Comparison of ENCODE assay signal across 23 cellular contexts in the genomic region with DNA sequence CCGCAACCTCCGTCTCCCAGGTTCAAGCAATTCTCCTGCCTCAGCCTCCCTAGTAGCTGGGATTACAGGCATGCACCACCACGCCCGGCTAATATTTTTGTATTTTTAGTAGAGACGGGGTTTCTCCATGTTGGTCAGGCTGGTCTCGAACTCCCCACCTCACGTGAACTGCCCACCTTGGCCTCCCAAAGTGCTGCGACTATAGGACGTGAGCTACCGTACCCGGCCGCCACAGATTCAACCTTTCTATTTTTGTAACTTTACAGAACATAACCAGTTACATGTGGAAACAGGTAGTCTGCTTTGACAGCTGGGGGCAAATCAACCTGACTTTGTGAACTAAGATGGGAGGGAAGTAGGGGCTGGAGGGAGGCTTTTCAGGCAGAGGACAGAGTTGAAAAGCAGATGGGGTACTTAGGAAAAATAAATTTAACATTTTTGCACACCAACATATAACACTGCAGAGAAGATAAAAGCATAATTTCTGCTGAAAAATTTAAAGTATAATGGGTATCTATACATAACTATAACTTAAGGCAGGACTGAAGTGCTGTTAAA. TPM values are rescaled to one million over a fixed set of nuclear protein-coding genes. Genes with fewer than 3 reads are reported as not detected.
DNase-seq lines count a peak whose midpoint lies in the region; ATAC-seq and TF ChIP-seq lines count a peak whose summit lies in the region.
"Had no signal": no experiment of that assay in that cellular context is flagged by ENCODE, and none has a peak within 500 bp of the region (broad histone marks: within the 10 kb centered on the region; RNA-seq: fewer than 3 reads in every experiment).

No MANE protein-coding gene starts in this region.

- peaks cover 88% of the 10 kb centered on the region for H3K36me3 Mint-ChIP-seq in activated CD8-positive, alpha-beta T cell treated with anti-CD3 and anti-CD28 coated beads for 36 hours (ENCODE audit: low read depth)
- H3K36me3 Mint-ChIP-seq in activated CD8-positive, alpha-beta T cell treated with anti-CD3 and anti-CD28 coated beads, Interleukin-2, amount 10 ng/mL, durations not matched to agents 7 days and 5 days (ENCODE audit: low read depth) = peaks cover 85% of the 10 kb centered on the region
- H3K36me3 Mint-ChIP-seq in Calu3 (ENCODE audit: insufficient read depth, unreplicated experiment) = peaks cover 92% of the 10 kb centered on the region
- peaks cover 91% of the 10 kb centered on the region for H3K36me3 Mint-ChIP-seq in WTC11
- peaks cover 18 to 59% (median 35%) of the 10 kb centered on the region in 3 donors for H3K36me3 Mint-ChIP-seq in immature natural killer cell

- H3K4me1 Mint-ChIP-seq in activated CD8-positive, alpha-beta T cell treated with anti-CD3 and anti-CD28 coated beads for 36 hours (ENCODE audit: low read depth) = peaks cover 50% of the 10 kb centered on the region
- H3K4me1 Mint-ChIP-seq in activated CD8-positive, alpha-beta T cell treated with anti-CD3 and anti-CD28 coated beads, Interleukin-2, amount 10 ng/mL, durations not matched to agents 7 days and 5 days (ENCODE audit: low read depth) = peaks cover 51% of the 10 kb centered on the region
- peaks cover 37% of the 10 kb centered on the region for H3K4me1 Mint-ChIP-seq in Calu3 (ENCODE audit: low read depth, unreplicated experiment)
- peaks cover 51% of the 10 kb centered on the region for H3K4me1 Mint-ChIP-seq in WTC11
- peaks cover 35 to 61% of the 10 kb centered on the region in 2 donors for H3K4me1 Mint-ChIP-seq in immature natural killer cell

- peak overlapping the region; percentile 42 for H3K27ac Mint-ChIP-seq in activated CD8-positive, alpha-beta T cell treated with anti-CD3 and anti-CD28 coated beads for 36 hours
- no peak overlapping the region for H3K27ac Mint-ChIP-seq in activated CD8-positive, alpha-beta T cell treated with anti-CD3 and anti-CD28 coated beads, Interleukin-2, amount 10 ng/mL, durations not matched to agents 7 days and 5 days
- H3K27ac Mint-ChIP-seq in Calu3 (ENCODE audit: unreplicated experiment) = peak overlapping the region; percentile 31
- peak overlapping the region; percentile 41; the same call in 1 of the 2 replicates for H3K27ac Mint-ChIP-seq in WTC11
- H3K27ac Mint-ChIP-seq in immature natural killer cell = peak overlapping the region in 4 of 6 donors; percentile 35 to 81 (median 58)

- BruUV-seq in Calu3 (replicated peaks; lab: Mats Ljungman, UMichigan) = no TSS peak

- DNase-seq in activated CD8-positive, alpha-beta T cell treated with anti-CD3 and anti-CD28 coated beads for 36 hours = no peak
- no peak for DNase-seq in activated CD8-positive, alpha-beta T cell treated with anti-CD3 and anti-CD28 coated beads, Interleukin-2, amount 10 ng/mL, durations not matched to agents 7 days and 5 days
- no peak for DNase-seq in Calu3
- DNase-seq in WTC11 (ENCODE audit: low spot score) = no peak
- no peak for DNase-seq in immature natural killer cell
- DNase-seq in NCI-H2171 treated with DMSO at 0.1 percent for 48 hours (lab: John Stamatoyannopoulos, UW) = no peak
- DNase-seq in GDM1 (lab: John Stamatoyannopoulos, UW) = no peak
- DNase-seq: activated CD8-positive, alpha-beta memory T cell treated with anti-CD3 and anti-CD28 coated beads for 24 hours; amygdala; cortex of kidney; EL; GM23248; MG63; NCI-H1436; NCI-H510A treated with DMSO at 0.1 percent for 48 hours; NK-92 treated with Interleukin-12 subunit alpha and Interleukin-12 subunit beta, amount 100 ng/mL, for 24 hours; Peyer's patch; right cardiac atrium; stimulated activated CD8-positive, alpha-beta memory T cell treated with anti-CD3 and anti-CD28 coated beads, Interleukin-4, amount 100 ng/mL, for 48 hours; substantia nigra had no signal

- no peaks in the 10 kb centered on the region for H3K27me3 Mint-ChIP-seq in activated CD8-positive, alpha-beta T cell treated with anti-CD3 and anti-CD28 coated beads for 36 hours
- no peaks in the 10 kb centered on the region for H3K27me3 Mint-ChIP-seq in activated CD8-positive, alpha-beta T cell treated with anti-CD3 and anti-CD28 coated beads, Interleukin-2, amount 10 ng/mL, durations not matched to agents 7 days and 5 days (ENCODE audit: low read depth)
- H3K27me3 Mint-ChIP-seq in Calu3 (ENCODE audit: unreplicated experiment) (no peaks in the 10 kb centered on the region), WTC11 (ENCODE audit: low read depth) (no peaks in the 10 kb centered on the region), immature natural killer cell (ENCODE audit: low read depth in 3 of 3) (peaks cover 2 to 11% (median 9%) of the 10 kb centered on the region in 3 donors)
- H3K27me3 Mint-ChIP-seq: IgD-negative memory B cell, memory B cell had no signal

- no peaks in the 10 kb centered on the region for H3K9me3 Mint-ChIP-seq in activated CD8-positive, alpha-beta T cell treated with anti-CD3 and anti-CD28 coated beads for 36 hours
- H3K9me3 Mint-ChIP-seq in activated CD8-positive, alpha-beta T cell treated with anti-CD3 and anti-CD28 coated beads, Interleukin-2, amount 10 ng/mL, durations not matched to agents 7 days and 5 days (ENCODE audit: insufficient read depth) = no peaks in the 10 kb centered on the region
- no peaks in the 10 kb centered on the region for H3K9me3 Mint-ChIP-seq in Calu3 (ENCODE audit: low read depth, unreplicated experiment)
- no peaks in the 10 kb centered on the region for H3K9me3 Mint-ChIP-seq in WTC11
- no peaks in the 10 kb centered on the region for H3K9me3 Mint-ChIP-seq in immature natural killer cell
- H3K9me3 Mint-ChIP-seq: IgD-negative memory B cell, memory B cell had no signal

- ATAC-seq in activated CD8-positive, alpha-beta T cell treated with anti-CD3 and anti-CD28 coated beads for 36 hours = no peak
- no peak for ATAC-seq in activated CD8-positive, alpha-beta T cell treated with anti-CD3 and anti-CD28 coated beads, Interleukin-2, amount 10 ng/mL, durations not matched to agents 7 days and 5 days
- no peak for ATAC-seq in WTC11
- ATAC-seq in GM19328 (IDR thresholded peaks at IDR 0.05; ENCODE audit: unreplicated experiment) = no peak
- ATAC-seq: right cardiac atrium had no signal

- intact Hi-C loops in activated CD8-positive, alpha-beta T cell treated with anti-CD3 and anti-CD28 coated beads for 36 hours (cut with micrococcal nuclease) = loop anchor here (10.0 kb wide), 1 partner anchor 75 kb away; a partner anchor contains a TSS
- intact Hi-C loops in Calu3 (cut with micrococcal nuclease; ENCODE audit: unreplicated experiment) = no loop called here

- no peak for TF ChIP-seq CTCF in activated CD8-positive, alpha-beta T cell treated with anti-CD3 and anti-CD28 coated beads for 36 hours (IDR thresholded peaks at IDR 0.05)
- TF ChIP-seq CTCF in Calu3 (IDR thresholded peaks at IDR 0.05; ENCODE audit: unreplicated experiment) (no peak), WTC11 (IDR thresholded peaks at IDR 0.05) (no peak)

- H3K4me3 Mint-ChIP-seq in activated CD8-positive, alpha-beta T cell treated with anti-CD3 and anti-CD28 coated beads for 36 hours = peak overlapping the region; percentile 29
- H3K4me3 Mint-ChIP-seq in activated CD8-positive, alpha-beta T cell treated with anti-CD3 and anti-CD28 coated beads, Interleukin-2, amount 10 ng/mL, durations not matched to agents 7 days and 5 days = no peak overlapping the region
- H3K4me3 Mint-ChIP-seq in Calu3 (ENCODE audit: low read depth, unreplicated experiment) (no peak overlapping the region), WTC11 (peak overlapping the region; percentile 12; the same call in 1 of the 2 replicates), immature natural killer cell (no peak overlapping the region)
- H3K4me3 Mint-ChIP-seq: IgD-negative memory B cell, memory B cell had no signal

- CTCF ChIA-PET in activated CD8-positive, alpha-beta T cell treated with anti-CD3 and anti-CD28 coated beads for 36 hours (lab: Charles Lee) = interaction anchor here (0.8 kb wide), 1 partner anchor 56 kb away, joined by 3 read pairs; no protein-coding TSS in a partner anchor
- CTCF ChIA-PET in activated CD8-positive, alpha-beta T cell treated with anti-CD3 and anti-CD28 coated beads, Interleukin-2, amount 10 ng/mL, durations not matched to agents 7 days and 5 days (lab: Charles Lee) = no interaction called here
- CTCF ChIA-PET in Calu3 (lab: Charles Lee) (no interaction called here), WTC11 (lab: Charles Lee) (no interaction called here)

- POLR2A ChIA-PET in activated CD8-positive, alpha-beta T cell treated with anti-CD3 and anti-CD28 coated beads for 36 hours (lab: Charles Lee) = interaction anchor here (0.6 to 3.4 kb wide), 11 partner anchors 12 to 422 kb away, joined by 3 to 12 read pairs (median 4); a partner anchor contains a TSS
- POLR2A ChIA-PET in activated CD8-positive, alpha-beta T cell treated with anti-CD3 and anti-CD28 coated beads, Interleukin-2, amount 10 ng/mL, durations not matched to agents 7 days and 5 days (lab: Charles Lee) = interaction anchor here (0.6 to 1.8 kb wide), 5 partner anchors 9 to 69 kb away, joined by 3 to 5 read pairs (median 3); no protein-coding TSS in a partner anchor
- POLR2A ChIA-PET in WTC11 (lab: Charles Lee) = interaction anchor here (0.6 kb wide), 1 partner anchor 11 kb away, joined by 3 read pairs; a partner anchor contains a TSS

TF ChIP-seq in WTC11, 78 proteins besides CTCF, POLR2A, EP300 and RAD21 (continues in another document):
- no peak for TF ChIP-seq MXD4 (CRISPR knock-in tag; IDR thresholded peaks at IDR 0.05; ENCODE audit: borderline replicate concordance)
- TF ChIP-seq CBFB (CRISPR knock-in tag; IDR thresholded peaks at IDR 0.05; ENCODE audit: low read depth) = no peak

RNA-seq across cellular contexts. Expression of a gene that starts 5.2 kb away (rescaled TPM):
- 1,000 to 10,000 TPM; 1,914 to 1,950 TPM for total RNA-seq in activated CD8-positive, alpha-beta T cell treated with anti-CD3 and anti-CD28 coated beads for 36 hours
- total RNA-seq in activated CD8-positive, alpha-beta T cell treated with anti-CD3 and anti-CD28 coated beads, Interleukin-2, amount 10 ng/mL, durations not matched to agents 7 days and 5 days = 1,000 to 10,000 TPM; 1,566 to 1,592 TPM
- total RNA-seq in Calu3 (2022) = 984 and 1,038 TPM in 2 replicates
- total RNA-seq in WTC11 (2021) = 1,405 to 1,592 TPM (median 1,505 TPM) in 3 replicates
- 1,000 to 10,000 TPM in 2 of 3 donors, 100 to 1,000 TPM in 1; 415 to 1,331 (median 1,143) TPM for polyA plus RNA-seq in immature natural killer cell

RNA-seq across cellular contexts. Expression of a gene that starts 11.3 kb away (rescaled TPM):
- 1 to 10 TPM; 1.2 to 1.4 TPM for total RNA-seq in activated CD8-positive, alpha-beta T cell treated with anti-CD3 and anti-CD28 coated beads for 36 hours
- 1 to 10 TPM; 3.0 to 3.4 TPM for total RNA-seq in activated CD8-positive, alpha-beta T cell treated with anti-CD3 and anti-CD28 coated beads, Interleukin-2, amount 10 ng/mL, durations not matched to agents 7 days and 5 days
- total RNA-seq in Calu3 (2022) (5.9 and 8.2 TPM in 2 replicates), WTC11 (2021) (0.24 to 0.44 TPM (median 0.34 TPM) in 3 replicates)
- polyA plus RNA-seq in immature natural killer cell = 1 to 10 TPM; 1.5 to 4.5 (median 1.9) TPM

RNA-seq across cellular contexts. Expression of a gene that starts 31.7 kb away (rescaled TPM):
- total RNA-seq in activated CD8-positive, alpha-beta T cell treated with anti-CD3 and anti-CD28 coated beads for 36 hours = 10 to 100 TPM; 33.8 to 35.2 TPM
- 10 to 100 TPM; 70.8 to 72.3 TPM for total RNA-seq in activated CD8-positive, alpha-beta T cell treated with anti-CD3 and anti-CD28 coated beads, Interleukin-2, amount 10 ng/mL, durations not matched to agents 7 days and 5 days
- 117 and 118 TPM in 2 replicates for total RNA-seq in Calu3 (2022)
- total RNA-seq in WTC11 (2021) = 27.9 to 31.2 TPM (median 30.2 TPM) in 3 replicates
- 10 to 100 TPM; 32.5 to 54.3 (median 39.8) TPM for polyA plus RNA-seq in immature natural killer cell

Comparison
In these comparisons a context has a peak if more than half of its experiments do, and no peak if none do; other contexts are left out.
1. H3K4me3 Mint-ChIP-seq: peak in activated CD8-positive, alpha-beta T cell treated with anti-CD3 and anti-CD28 coated beads for 36 hours (single experiment) and WTC11 (single experiment); none in activated CD8-positive, alpha-beta T cell treated with anti-CD3 and anti-CD28 coated beads, Interleukin-2, amount 10 ng/mL, durations not matched to agents 7 days and 5 days (single experiment), Calu3 (single experiment) and immature natural killer cell (0 of 5).